Comparison of ENCODE assay signal across 22 cellular contexts in the genomic region with DNA sequence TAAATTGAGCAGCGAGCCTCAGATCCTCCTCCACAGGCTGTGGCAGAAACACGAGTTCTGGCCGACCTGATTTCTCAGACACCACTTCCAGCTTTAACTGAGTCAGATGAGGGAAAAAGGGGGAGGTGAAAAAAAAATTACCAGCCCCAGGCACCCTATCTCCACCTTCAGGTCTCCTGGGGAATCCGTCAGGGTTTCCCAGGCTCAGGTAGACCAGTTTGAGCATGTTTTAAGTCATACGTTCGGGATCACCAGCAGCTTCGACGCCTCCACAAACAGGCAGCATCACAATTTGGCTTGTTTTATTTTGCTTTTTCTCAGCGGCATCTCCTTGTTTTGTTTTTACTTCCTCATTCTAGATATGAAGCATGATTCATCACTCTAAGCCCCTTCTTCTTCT.
A peak's percentile ranks its signal among the peaks of the same experiment; 100 is the strongest.
DNase-seq lines count a peak whose midpoint lies in the region; ATAC-seq and TF ChIP-seq lines count a peak whose summit lies in the region.
"Had no signal": no experiment of that assay in that cellular context is flagged by ENCODE, and none has a peak within 500 bp of the region (broad histone marks: within the 10 kb centered on the region; RNA-seq: fewer than 3 reads in every experiment).

No MANE protein-coding gene starts in this region.

- H3K9ac ChIP-seq in H9 (ENCODE audit: extremely low read depth, insufficient read length, low read length): no peak overlapping the region
- H3K9ac ChIP-seq: GM23248 had no signal

- WGBS in H9 (ENCODE audit: extremely low coverage, insufficient read length, low lambda C conversion rate): no CpG with 5 or more reads among the region's 9 CpGs

- no peak overlapping the region for H2BK20ac ChIP-seq in H9 (ENCODE audit: low read depth, low read length, poor library complexity, severe bottlenecking)

- ATAC-seq in stimulated activated memory B cell treated with anti-CD40 and anti-IgM and Interleukin-4, amounts not matched to agents 10 μg/mL and 1 μg/mL and 100 μg/mL, for 72 hours: no peak
- ATAC-seq: mucosa of descending colon, psoas muscle, SK-N-SH treated with all-trans-retinoic acid at 6 μM for 48 hours had no signal

- no peak overlapping the region for H3K4me3 Mint-ChIP-seq in H9
- H3K4me3 Mint-ChIP-seq in stimulated activated memory B cell treated with anti-CD40 and anti-IgM and Interleukin-4, amounts not matched to agents 10 μg/mL and 1 μg/mL and 100 μg/mL, for 72 hours: no peak overlapping the region
- H3K4me3 Mint-ChIP-seq: activated CD4-positive, alpha-beta memory T cell treated with anti-CD3 and anti-CD28 coated beads for 36 hours; activated T-cell treated with anti-CD3 and anti-CD28 coated beads, Interleukin-2, amount 50 U/mL, for 24 hours; neural crest cell had no signal

- no peak overlapping the region for H3K4ac ChIP-seq in H9 (ENCODE audit: low read depth, low read length)

- peaks cover 7% of the 10 kb centered on the region for H3K27me3 Mint-ChIP-seq in H9 (ENCODE audit: low read depth)
- H3K27me3 Mint-ChIP-seq in stimulated activated memory B cell treated with anti-CD40 and anti-IgM and Interleukin-4, amounts not matched to agents 10 μg/mL and 1 μg/mL and 100 μg/mL, for 72 hours: no peaks in the 10 kb centered on the region

- H3K79me2 ChIP-seq in H9 (ENCODE audit: insufficient read depth, low read length): no peaks in the 10 kb centered on the region
- no peaks in the 10 kb centered on the region for H3K79me2 ChIP-seq in OCI-LY7 (ENCODE audit: insufficient read depth, low read depth, low read length)

- no peak overlapping the region for H3K18ac ChIP-seq in H9 (ENCODE audit: insufficient read length, low read depth, low read length)

- CTCF ChIA-PET in OCI-LY7 (lab: Charles Lee; ENCODE audit: unreplicated experiment): no interaction called here

- TF ChIP-seq CTCF in H9 (conservative IDR thresholded peaks at IDR 0.05) (peak; percentile 24; the same call in 2 of the 3 replicates), OCI-LY7 (conservative IDR thresholded peaks at IDR 0.05; ENCODE audit: low read length) (no peak), Peyer's patch (IDR thresholded peaks at IDR 0.05) (no peak)

- no peaks in the 10 kb centered on the region for H3K9me3 ChIP-seq in H9 (ENCODE audit: control insufficient read depth, low read depth, low read length)
- no peaks in the 10 kb centered on the region; the same call in 1 of the 2 replicates for H3K9me3 ChIP-seq in OCI-LY7 (ENCODE audit: low read length)
- H3K9me3 ChIP-seq in Peyer's patch: no peaks in the 10 kb centered on the region
- H3K9me3 ChIP-seq: mucosa of descending colon, psoas muscle, thoracic aorta had no signal

- no peak for DNase-seq in H9
- peak; percentile 36 for DNase-seq in OCI-LY7 (ENCODE audit: low spot score)
- peak; percentile 20 for DNase-seq in epithelial cell of prostate (ENCODE audit: low read depth, low spot score)
- DNase-seq in Peyer's patch: no peak
- no peak for DNase-seq in DMS 273 (lab: John Stamatoyannopoulos, UW; ENCODE audit: unreplicated experiment)
- DNase-seq in AML-193 (lab: John Stamatoyannopoulos, UW): no peak
- DNase-seq: activated CD4-positive, alpha-beta memory T cell treated with anti-CD3 and anti-CD28 coated beads for 36 hours; activated CD4-positive, CD25-positive, alpha-beta regulatory T cell; activated naive CD4-positive, alpha-beta T cell; activated T-cell treated with anti-CD3 and anti-CD28 coated beads, Interleukin-2, amount 50 U/mL, for 24 hours; COR-L47; foreskin fibroblast; GM23248; mucosa of descending colon; NCI-H510A treated with DMSO at 0.1 percent for 48 hours; NK-92 treated with Interleukin-12 subunit alpha and Interleukin-12 subunit beta, amount 100 ng/mL, for 24 hours; psoas muscle; T-helper 9 cell had no signal

- H3K36me3 ChIP-seq in OCI-LY7 (ENCODE audit: insufficient read depth, low read length): no peaks in the 10 kb centered on the region
- no peaks in the 10 kb centered on the region for H3K36me3 ChIP-seq in Peyer's patch
- H3K36me3 ChIP-seq: thoracic aorta had no signal

- no peaks in the 10 kb centered on the region for H3K79me1 ChIP-seq in H9 (ENCODE audit: insufficient read depth, low read depth, low read length, poor library complexity, severe bottlenecking)

- no peak overlapping the region for H2BK15ac ChIP-seq in H9 (ENCODE audit: low read depth, low read length)

- H4K20me1 ChIP-seq in H9 (ENCODE audit: control insufficient read depth, insufficient read depth, insufficient read length): no peaks in the 10 kb centered on the region
- H4K20me1 ChIP-seq in OCI-LY7 (ENCODE audit: insufficient read depth, low read length): no peaks in the 10 kb centered on the region

- intact Hi-C loops in OCI-LY7 (cut with micrococcal nuclease; ENCODE audit: unreplicated experiment): loop anchor here (2.0 to 10.0 kb wide), 3 partner anchors 190 to 486 kb away; a partner anchor contains a TSS

- no peaks in the 10 kb centered on the region for H3K23me2 ChIP-seq in H9 (ENCODE audit: insufficient read length, low read depth, low read length, poor library complexity, severe bottlenecking)

- no peak overlapping the region for H4K5ac ChIP-seq in H9 (ENCODE audit: insufficient read length, low read depth, low read length)

- no peak overlapping the region for H2BK5ac ChIP-seq in H9 (ENCODE audit: insufficient read length, low read length)

- H3K14ac ChIP-seq in H9 (ENCODE audit: insufficient read depth, low read length): no peak overlapping the region; the same call in 1 of the 2 replicates

- no TSS peak for BruUV-seq in OCI-LY7 (replicated peaks; lab: Mats Ljungman, UMichigan)

- H2BK120ac ChIP-seq in H9 (ENCODE audit: low read depth, low read length, poor library complexity, severe bottlenecking): no peak overlapping the region

- H3K56ac ChIP-seq in H9 (ENCODE audit: insufficient read length, low read depth, low read length): no peak overlapping the region

- no peak overlapping the region for H2BK12ac ChIP-seq in H9 (ENCODE audit: insufficient read length, low read depth, low read length)

- no peaks in the 10 kb centered on the region for H3K27me3 ChIP-seq in H9 (ENCODE audit: insufficient read depth, low read length)
- H3K27me3 ChIP-seq in Peyer's patch: no peaks in the 10 kb centered on the region

- POLR2A ChIA-PET in OCI-LY7 (lab: Charles Lee): interaction anchor here (0.6 to 1.4 kb wide), 6 partner anchors 15 to 484 kb away, joined by 3 read pairs; a partner anchor contains a TSS

- no peak overlapping the region for H2AFZ ChIP-seq in H9 (ENCODE audit: low read length)
- peak overlapping the region; percentile 90 for H2AFZ ChIP-seq in OCI-LY7 (ENCODE audit: low read length)
- H2AFZ ChIP-seq: GM23248 had no signal

- H3K4me1 ChIP-seq in H9 (ENCODE audit: insufficient read depth, low read length) (no peaks in the 10 kb centered on the region), OCI-LY7 (ENCODE audit: insufficient read depth, low read length, poor library complexity, severe bottlenecking) (peaks cover 70% of the 10 kb centered on the region), Peyer's patch (peaks cover 0 to 17% (median 6%) of the 10 kb centered on the region in 4 donors)

- H3K23ac ChIP-seq in H9 (ENCODE audit: insufficient read length, low read depth, low read length): no peak overlapping the region

- no peaks in the 10 kb centered on the region; a peak in 1 of 7 replicates for H3K36me3 Mint-ChIP-seq in H9 (ENCODE audit: insufficient read depth in 1 of 3, low read depth in 3 of 3)
- H3K36me3 Mint-ChIP-seq in stimulated activated memory B cell treated with anti-CD40 and anti-IgM and Interleukin-4, amounts not matched to agents 10 μg/mL and 1 μg/mL and 100 μg/mL, for 72 hours: no peaks in the 10 kb centered on the region
- H3K36me3 Mint-ChIP-seq: activated CD4-positive, alpha-beta memory T cell treated with anti-CD3 and anti-CD28 coated beads for 36 hours had no signal

- H3T11ph ChIP-seq in H9 (ENCODE audit: low read length): no peak overlapping the region

- no peak for TF ChIP-seq POLR2A in Peyer's patch (IDR thresholded peaks at IDR 0.05)

- no peak overlapping the region for H3K27ac Mint-ChIP-seq in H9
- H3K27ac Mint-ChIP-seq in stimulated activated memory B cell treated with anti-CD40 and anti-IgM and Interleukin-4, amounts not matched to agents 10 μg/mL and 1 μg/mL and 100 μg/mL, for 72 hours: peak overlapping the region; percentile 63
- H3K27ac Mint-ChIP-seq: activated CD4-positive, alpha-beta memory T cell treated with anti-CD3 and anti-CD28 coated beads for 36 hours; activated T-cell treated with anti-CD3 and anti-CD28 coated beads, Interleukin-2, amount 50 U/mL, for 24 hours had no signal

- H3K4me3 ChIP-seq in OCI-LY7 (ENCODE audit: low read depth, low read length, poor library complexity, severe bottlenecking) (peak overlapping the region; percentile 27), Peyer's patch (no peak overlapping the region)
- H3K4me3 ChIP-seq: GM23248, mucosa of descending colon, psoas muscle, thoracic aorta had no signal

- H4K8ac ChIP-seq in H9 (replicated peaks; ENCODE audit: insufficient read length, low read depth, low read length): no peak overlapping the region

- no peaks in the 10 kb centered on the region for H3K9me3 Mint-ChIP-seq in H9
- H3K9me3 Mint-ChIP-seq in stimulated activated memory B cell treated with anti-CD40 and anti-IgM and Interleukin-4, amounts not matched to agents 10 μg/mL and 1 μg/mL and 100 μg/mL, for 72 hours: no peaks in the 10 kb centered on the region
- H3K9me3 Mint-ChIP-seq: activated CD4-positive, alpha-beta memory T cell treated with anti-CD3 and anti-CD28 coated beads for 36 hours; activated T-cell treated with anti-CD3 and anti-CD28 coated beads, Interleukin-2, amount 50 U/mL, for 24 hours; neural crest cell had no signal

- no peak overlapping the region for H2AK5ac ChIP-seq in H9 (ENCODE audit: insufficient read length, low read length)

- H3K9me2 ChIP-seq in OCI-LY7 (ENCODE audit: insufficient read depth, low read length): no peaks in the 10 kb centered on the region

- peaks cover under 1 to 2% of the 10 kb centered on the region in 2 experiments; a peak in 2 of 4 replicates for H3K4me1 Mint-ChIP-seq in H9
- H3K4me1 Mint-ChIP-seq in stimulated activated memory B cell treated with anti-CD40 and anti-IgM and Interleukin-4, amounts not matched to agents 10 μg/mL and 1 μg/mL and 100 μg/mL, for 72 hours: peaks cover 59% of the 10 kb centered on the region
- H3K4me1 Mint-ChIP-seq: neural crest cell had no signal

- no peak overlapping the region for H4K91ac ChIP-seq in H9 (ENCODE audit: insufficient read length, low read depth, low read length)

- H3K4me2 ChIP-seq in H9 (ENCODE audit: insufficient read depth, insufficient read length, low read length) (no peak overlapping the region), OCI-LY7 (ENCODE audit: low read length) (peak overlapping the region; percentile 55)

- no peak overlapping the region for H3K27ac ChIP-seq in H9 (ENCODE audit: insufficient read length, low read depth, low read length)
- H3K27ac ChIP-seq in OCI-LY7 (ENCODE audit: low read depth, low read length, poor library complexity, severe bottlenecking): peak overlapping the region; percentile 68
- no peak overlapping the region for H3K27ac ChIP-seq in epithelial cell of prostate
- H3K27ac ChIP-seq in Peyer's patch: peak overlapping the region in 2 of 4 donors; percentile 9 to 61
- H3K27ac ChIP-seq: GM23248, psoas muscle, thoracic aorta had no signal

Comparison
In these comparisons a context has a peak if more than half of its experiments do, and no peak if none do; other contexts are left out.
1. DNase-seq: peak in OCI-LY7 (single experiment) and epithelial cell of prostate (single experiment); none in H9 (single experiment), Peyer's patch (0 of 3), DMS 273 (single experiment) and AML-193 (0 of 2).